In genomic region chr6:52588087-52588709, GRCh38 we compare ENCODE assay signal across 1 cellular context.
TF ChIP-seq lines count a peak whose summit lies in the region.

No MANE protein-coding gene starts in this region.

TF ChIP-seq in HepG2, 621 proteins besides CTCF, POLR2A, EP300 and RAD21:
- 0 out of 2 replicates have a peak, but pooled peaks have one; percentile 23 for TF ChIP-seq STAT6 (CRISPR knock-in tag; IDR thresholded peaks at IDR 0.05; ENCODE audit: borderline replicate concordance)
- no peak for TF ChIP-seq ETS1 (CRISPR knock-in tag; IDR thresholded peaks at IDR 0.05)
- TF ChIP-seq PRDM4 (CRISPR knock-in tag; IDR thresholded peaks at IDR 0.05; ENCODE audit: borderline replicate concordance): no peak
- TF ChIP-seq TOE1 (CRISPR knock-in tag; IDR thresholded peaks at IDR 0.05): no peak
- TF ChIP-seq FUBP1 (CRISPR knock-in tag; IDR thresholded peaks at IDR 0.05; ENCODE audit: borderline replicate concordance): peak; percentile 48; the same call in 1 of the 2 replicates
- TF ChIP-seq ZNF629 (CRISPR knock-in tag; conservative IDR thresholded peaks at IDR 0.05): 0 out of 2 replicates have a peak, but pooled peaks have one; percentile 25
- TF ChIP-seq RELA (CRISPR knock-in tag; IDR thresholded peaks at IDR 0.05): 0 out of 2 replicates have a peak, but pooled peaks have one; percentile 53
- TF ChIP-seq FOXO4 (CRISPR knock-in tag; conservative IDR thresholded peaks at IDR 0.05): peak; percentile 93; the same call in 1 of the 2 replicates
- 0 out of 2 replicates have a peak, but pooled peaks have one; percentile 38 for TF ChIP-seq NFKB2 (CRISPR knock-in tag; IDR thresholded peaks at IDR 0.05; ENCODE audit: borderline replicate concordance)
- 0 out of 2 replicates have a peak, but pooled peaks have one; percentile 34 for TF ChIP-seq ZBTB25 (CRISPR knock-in tag; IDR thresholded peaks at IDR 0.05)
- 0 out of 2 replicates have a peak, but pooled peaks have one; percentile 14 for TF ChIP-seq FOXP4 (CRISPR knock-in tag; IDR thresholded peaks at IDR 0.05)
- 0 out of 2 replicates have a peak, but pooled peaks have one; percentile 24 for TF ChIP-seq IRF2 (CRISPR knock-in tag; IDR thresholded peaks at IDR 0.05)
- peak; percentile 54; the same call in 1 of the 2 replicates for TF ChIP-seq PRDM10 (CRISPR knock-in tag; IDR thresholded peaks at IDR 0.05; ENCODE audit: low read depth)
